In genomic region chr20:5821627-5822215, GRCh38 we compare ENCODE assay signal across 1 cellular context.
TF ChIP-seq lines count a peak whose summit lies in the region.

No MANE protein-coding gene starts in this region.

TF ChIP-seq in HepG2, 621 proteins besides CTCF, POLR2A, EP300 and RAD21 (continued from another document and continues in another):
- TF ChIP-seq PRDM15 (CRISPR knock-in tag; IDR thresholded peaks at IDR 0.05): 0 out of 2 replicates have a peak, but pooled peaks have one; percentile 33
- TF ChIP-seq NCOA1 (CRISPR knock-in tag; IDR thresholded peaks at IDR 0.05): no peak
- TF ChIP-seq ARID2 (CRISPR knock-in tag; IDR thresholded peaks at IDR 0.05; ENCODE audit: borderline replicate concordance): no peak
- peak; percentile 59; the same call in 1 of the 2 replicates for TF ChIP-seq ZNF607 (CRISPR knock-in tag; IDR thresholded peaks at IDR 0.05; ENCODE audit: borderline replicate concordance)
- TF ChIP-seq ZNF362 (CRISPR knock-in tag; IDR thresholded peaks at IDR 0.05; ENCODE audit: borderline replicate concordance): peak; percentile 79
- TF ChIP-seq FOXC1 (CRISPR knock-in tag; IDR thresholded peaks at IDR 0.05; ENCODE audit: borderline replicate concordance): no peak; the same call in 1 of the 2 replicates
- no peak for TF ChIP-seq RBM39 (IDR thresholded peaks at IDR 0.05; ENCODE audit: low read depth, low read length, poor library complexity, severe bottlenecking)
- TF ChIP-seq DDIT3 (CRISPR knock-in tag; IDR thresholded peaks at IDR 0.05): no peak
- peak; percentile 62 for TF ChIP-seq NR2F2 (IDR thresholded peaks at IDR 0.05; ENCODE audit: borderline replicate concordance, low read depth)
- TF ChIP-seq FOXA1 (IDR thresholded peaks at IDR 0.05): no peak
- 0 out of 2 replicates have a peak, but pooled peaks have one; percentile 19 for TF ChIP-seq FOXA1 (CRISPR knock-in tag; IDR thresholded peaks at IDR 0.05)
- no peak for TF ChIP-seq RFX3 (CRISPR knock-in tag; IDR thresholded peaks at IDR 0.05)
- 0 out of 2 replicates have a peak, but pooled peaks have one; percentile 29 for TF ChIP-seq POLR2AphosphoS5 (IDR thresholded peaks at IDR 0.05; ENCODE audit: low read depth, low read length)
- TF ChIP-seq MXD1 (CRISPR knock-in tag; IDR thresholded peaks at IDR 0.05): no peak; the same call in 1 of the 2 replicates
- no peak for TF ChIP-seq ZNF468 (CRISPR knock-in tag; IDR thresholded peaks at IDR 0.05)
- TF ChIP-seq ASH2L (IDR thresholded peaks at IDR 0.05; ENCODE audit: insufficient read length, low read depth, low read length): no peak
- TF ChIP-seq SIN3A (IDR thresholded peaks at IDR 0.05; ENCODE audit: borderline replicate concordance, low read depth, low read length): no peak
- peak; percentile 81 for TF ChIP-seq ZFX (CRISPR knock-in tag; IDR thresholded peaks at IDR 0.05; ENCODE audit: low read depth)
- peak; percentile 63; the same call in 1 of the 2 replicates for TF ChIP-seq ZFP90 (CRISPR knock-in tag; IDR thresholded peaks at IDR 0.05; ENCODE audit: borderline replicate concordance)
- TF ChIP-seq HCFC1 (IDR thresholded peaks at IDR 0.05; ENCODE audit: low read depth, low read length): no peak
- no peak for TF ChIP-seq YY1 (IDR thresholded peaks at IDR 0.05; ENCODE audit: insufficient read depth, insufficient replicate concordance, low read depth, low read length)
- peak; percentile 20; the same call in 1 of the 2 replicates for TF ChIP-seq ZBTB44 (CRISPR knock-in tag; IDR thresholded peaks at IDR 0.05)
- peak; percentile 72 for TF ChIP-seq KMT2A (CRISPR knock-in tag; IDR thresholded peaks at IDR 0.05)
- TF ChIP-seq NFRKB (IDR thresholded peaks at IDR 0.05): no peak
- no peak for TF ChIP-seq ZNF142 (CRISPR knock-in tag; IDR thresholded peaks at IDR 0.05)
- 0 out of 2 replicates have a peak, but pooled peaks have one; percentile 33 for TF ChIP-seq PAWR (CRISPR knock-in tag; IDR thresholded peaks at IDR 0.05; ENCODE audit: borderline replicate concordance)
- peak; percentile 35; the same call in 1 of the 2 replicates for TF ChIP-seq ZNF281 (CRISPR knock-in tag; IDR thresholded peaks at IDR 0.05; ENCODE audit: borderline replicate concordance)
- peak; percentile 59; the same call in 1 of the 2 replicates for TF ChIP-seq PATZ1 (CRISPR knock-in tag; IDR thresholded peaks at IDR 0.05)
- no peak for TF ChIP-seq SRSF4 (IDR thresholded peaks at IDR 0.05; ENCODE audit: low read depth, low read length, poor library complexity, severe bottlenecking)
- TF ChIP-seq ZNF235 (CRISPR knock-in tag; IDR thresholded peaks at IDR 0.05; ENCODE audit: borderline replicate concordance): no peak
- TF ChIP-seq STAT6 (CRISPR knock-in tag; IDR thresholded peaks at IDR 0.05; ENCODE audit: borderline replicate concordance): peak; percentile 90; the same call in 1 of the 2 replicates
- TF ChIP-seq HOXD1 (CRISPR knock-in tag; IDR thresholded peaks at IDR 0.05): 0 out of 2 replicates have a peak, but pooled peaks have one; percentile 64
- TF ChIP-seq ONECUT2 (CRISPR knock-in tag; IDR thresholded peaks at IDR 0.05): no peak
- peak; percentile 77; the same call in 1 of the 2 replicates for TF ChIP-seq PPARG (CRISPR knock-in tag; conservative IDR thresholded peaks at IDR 0.05)
- TF ChIP-seq HOXA3 (CRISPR knock-in tag; IDR thresholded peaks at IDR 0.05): peak; percentile 89
